8 cellular contexts compared by ENCODE assay signal in genomic region chr18:62717059-62717849, GRCh38. TPM values are rescaled to one million over a fixed set of nuclear protein-coding genes. Genes with fewer than 3 reads are reported as not detected.
DNase-seq lines count a peak whose midpoint lies in the region; ATAC-seq and TF ChIP-seq lines count a peak whose summit lies in the region.

No MANE protein-coding gene starts in this region.

- CTCF ChIA-PET in HEK293 (lab: Yijun Ruan, JAX) (interaction anchor here (0.7 to 1.7 kb wide), 5 partner anchors 38 to 265 kb away, joined by 3 to 5 read pairs (median 4); no protein-coding TSS in a partner anchor), OCI-LY7 (lab: Charles Lee; ENCODE audit: unreplicated experiment) (no interaction called here)

- no peaks in the 10 kb centered on the region for H3K9me3 ChIP-seq in HEK293 (ENCODE audit: control insufficient read depth, insufficient read depth, low read depth, low read length)
- H3K9me3 ChIP-seq in OCI-LY7 (ENCODE audit: low read length): no peaks in the 10 kb centered on the region

- no peak for TF ChIP-seq CTCF in HEK293 (tag by site-specific recombination; IDR thresholded peaks at IDR 0.05)
- no peak for TF ChIP-seq CTCF in OCI-LY7 (conservative IDR thresholded peaks at IDR 0.05; ENCODE audit: low read length)
- TF ChIP-seq CTCF in nephron (IDR thresholded peaks at IDR 0.05; ENCODE audit: unreplicated experiment in 3 of 3): no peak

- H4K20me1 ChIP-seq in OCI-LY7 (ENCODE audit: insufficient read depth, low read length): peaks cover 10% of the 10 kb centered on the region

- peak overlapping the region; percentile 70 to 82 (median 81) for H3K27ac Mint-ChIP-seq in nephron

- H3K27me3 Mint-ChIP-seq in nephron (ENCODE audit: low read depth): no peaks in the 10 kb centered on the region

- no peaks in the 10 kb centered on the region for H3K36me3 Mint-ChIP-seq in nephron (ENCODE audit: low read depth)

- POLR2A ChIA-PET in HEK293 (lab: Yijun Ruan, JAX): interaction anchor here (0.5 to 2.2 kb wide), 8 partner anchors 11 to 278 kb away, joined by 3 to 6 read pairs (median 4); no protein-coding TSS in a partner anchor
- POLR2A ChIA-PET in OCI-LY7 (lab: Charles Lee): interaction anchor here (1.9 kb wide), 1 partner anchor 11 kb away, joined by 7 read pairs; no protein-coding TSS in a partner anchor

- DNase-seq in AG20443 (ENCODE audit: low spot score) (peak; percentile 19), OCI-LY7 (ENCODE audit: low spot score) (peak; percentile 39), fibroblast of gingiva (ENCODE audit: low read depth) (peak; percentile 38), ureter (ENCODE audit: low spot score) (peak; percentile 55)
- peak; percentile 61 to 66 for DNase-seq in activated T-cell treated with anti-CD3 and anti-CD28 coated beads, Interleukin-2, amount 50 U/mL, for 48 hours

- peaks cover 58% of the 10 kb centered on the region for H3K4me1 Mint-ChIP-seq in nephron

- H3K36me3 ChIP-seq in HEK293 (ENCODE audit: control insufficient read depth in 2 of 2, insufficient read depth in 1 of 2, low read length in 2 of 2): no peaks in the 10 kb centered on the region
- H3K36me3 ChIP-seq in OCI-LY7 (ENCODE audit: insufficient read depth, low read length): no peaks in the 10 kb centered on the region

- peaks cover 45% of the 10 kb centered on the region for H3K79me2 ChIP-seq in OCI-LY7 (ENCODE audit: insufficient read depth, low read depth, low read length)

- H3K4me3 ChIP-seq in HEK293 (ENCODE audit: low read depth, low read length): peak overlapping the region; percentile 83
- peak overlapping the region; percentile 71 for H3K4me3 ChIP-seq in OCI-LY7 (ENCODE audit: low read depth, low read length, poor library complexity, severe bottlenecking)

- H3K4me2 ChIP-seq in OCI-LY7 (ENCODE audit: low read length): peak overlapping the region; percentile 92

- no peaks in the 10 kb centered on the region for H3K9me3 Mint-ChIP-seq in nephron

- H3K4me1 ChIP-seq in HEK293 (ENCODE audit: control insufficient read depth, insufficient read depth, low read length) (peaks cover 34% of the 10 kb centered on the region), OCI-LY7 (ENCODE audit: insufficient read depth, low read length, poor library complexity, severe bottlenecking) (peaks cover 15% of the 10 kb centered on the region)

- no peak overlapping the region; the same call in 1 of the 2 replicates for H2AFZ ChIP-seq in OCI-LY7 (ENCODE audit: low read length)

- H3K9me2 ChIP-seq in OCI-LY7 (ENCODE audit: insufficient read depth, low read length): no peaks in the 10 kb centered on the region

- H3K4me3 Mint-ChIP-seq in nephron: peak overlapping the region; percentile 85 to 94 (median 91)

- BruUV-seq in OCI-LY7 (replicated peaks; lab: Mats Ljungman, UMichigan): no TSS peak

- no peak for ATAC-seq in HG03378 (IDR thresholded peaks at IDR 0.05; ENCODE audit: unreplicated experiment)

- intact Hi-C loops in OCI-LY7 (cut with micrococcal nuclease; ENCODE audit: unreplicated experiment): loop anchor here (5.0 kb wide), 2 partner anchors 190 to 705 kb away; partner anchors contain the start of gene VPS4B

- H3K27ac ChIP-seq in HEK293 (ENCODE audit: extremely low read depth, low read depth, low read length) (peak overlapping the region; percentile 92), OCI-LY7 (ENCODE audit: low read depth, low read length, poor library complexity, severe bottlenecking) (peak overlapping the region; percentile 23)

TF ChIP-seq in HEK293, 187 proteins besides CTCF, POLR2A, EP300 and RAD21 (continues in another document):
- TF ChIP-seq PRDM1 (tag by site-specific recombination; IDR thresholded peaks at IDR 0.05) (0 out of 2 replicates have a peak, but pooled peaks have one; percentile 10), ZNF530 (tag by site-specific recombination; IDR thresholded peaks at IDR 0.05; ENCODE audit: low read depth) (no peak), ZSCAN16 (tag by site-specific recombination; IDR thresholded peaks at IDR 0.05) (no peak), KLF9 (tag by site-specific recombination; IDR thresholded peaks at IDR 0.05; ENCODE audit: low read depth) (no peak), KLF17 (tag by site-specific recombination; IDR thresholded peaks at IDR 0.05) (no peak), ZNF76 (tag by site-specific recombination; IDR thresholded peaks at IDR 0.05; ENCODE audit: borderline replicate concordance, low read depth) (no peak; the same call in 1 of the 2 replicates), ZBTB6 (tag by site-specific recombination; IDR thresholded peaks at IDR 0.05) (peak; percentile 26; the same call in 1 of the 2 replicates), KLF8 (tag by site-specific recombination; IDR thresholded peaks at IDR 0.05) (no peak), OSR2 (tag by site-specific recombination; IDR thresholded peaks at IDR 0.05) (peak; percentile 99), ZEB2 (tag by site-specific recombination; IDR thresholded peaks at IDR 0.05) (peak; percentile 80; the same call in 1 of the 2 replicates), FEZF1 (tag by site-specific recombination; IDR thresholded peaks at IDR 0.05) (peak; percentile 98), YY1 (tag by site-specific recombination; IDR thresholded peaks at IDR 0.05) (no peak), ZNF654 (tag by site-specific recombination; IDR thresholded peaks at IDR 0.05; ENCODE audit: low read depth) (no peak), AEBP2 (tag by site-specific recombination; IDR thresholded peaks at IDR 0.05; ENCODE audit: borderline replicate concordance) (no peak), BCL6B (tag by site-specific recombination; IDR thresholded peaks at IDR 0.05) (no peak), ZNF521 (tag by site-specific recombination; IDR thresholded peaks at IDR 0.05) (no peak), ZNF639 (tag by site-specific recombination; IDR thresholded peaks at IDR 0.05) (no peak), ZNF433 (tag by site-specific recombination; IDR thresholded peaks at IDR 0.05; ENCODE audit: low read depth) (no peak), SCRT1 (tag by site-specific recombination; IDR thresholded peaks at IDR 0.05; ENCODE audit: borderline replicate concordance) (peak; percentile 70; the same call in 1 of the 2 replicates), ZSCAN30 (tag by site-specific recombination; IDR thresholded peaks at IDR 0.05) (peak; percentile 78), ZNF677 (tag by site-specific recombination; IDR thresholded peaks at IDR 0.05) (no peak)

RNA-seq across cellular contexts. Expression of gene PHLPP1, which starts 1.9 kb away (rescaled TPM):
- total RNA-seq in OCI-LY7 (2014; rRNA removed; shearing (Covaris generic)): 7.1 and 9.0 TPM in 2 replicates
- total RNA-seq in OCI-LY7 (2022) (11.5 and 12.4 TPM in 2 replicates), ureter (42.0 TPM)
